9 cellular contexts compared by ENCODE assay signal in genomic region chr2:146927080-146927714, GRCh38.
DNase-seq lines count a peak whose midpoint lies in the region; ATAC-seq, FAIRE-seq and TF ChIP-seq lines count a peak whose summit lies in the region.
"Had no signal": no experiment of that assay in that cellular context is flagged by ENCODE, and none has a peak within 500 bp of the region (broad histone marks: within the 10 kb centered on the region; RNA-seq: fewer than 3 reads in every experiment).

No MANE protein-coding gene starts in this region.

- no peaks in the 10 kb centered on the region for H3K9me3 ChIP-seq in A549
- no peaks in the 10 kb centered on the region for H3K9me3 ChIP-seq in NT2/D1 (ENCODE audit: insufficient read depth, low read length)

- ATAC-seq in A549, result peak; percentile 83 to 89
- ATAC-seq in GM18868 (IDR thresholded peaks at IDR 0.05; ENCODE audit: unreplicated experiment), result peak; percentile 47
- peak; percentile 43 for ATAC-seq in esophagus mucosa
- no peak for ATAC-seq in GM18861 (IDR thresholded peaks at IDR 0.05; ENCODE audit: unreplicated experiment)
- ATAC-seq in HG03457 (IDR thresholded peaks at IDR 0.05; ENCODE audit: unreplicated experiment), result no peak

- TF ChIP-seq CTCF in A549 (IDR thresholded peaks at IDR 0.05), result no peak
- TF ChIP-seq CTCF in nephron (IDR thresholded peaks at IDR 0.05; ENCODE audit: unreplicated experiment in 3 of 3), result peak; percentile 60 to 68 (median 62)

- POLR2A ChIA-PET in A549 (lab: Yijun Ruan, JAX), result interaction anchor here (0.6 kb wide), 1 partner anchor 918 kb away, joined by 5 read pairs; the partner anchor contains the start of gene ACVR2A

- no peak for TF ChIP-seq EP300 in A549 (IDR thresholded peaks at IDR 0.05)

- peak in 1 of 2 experiments; percentile 31; a peak in 3 of 5 replicates for TF ChIP-seq RAD21 in A549 (conservative IDR thresholded peaks at IDR 0.05 in 1 of 2, IDR thresholded peaks at IDR 0.05 in 1 of 2)

- TF ChIP-seq POLR2A in A549 (IDR thresholded peaks at IDR 0.05; ENCODE audit: low read length), result no peak

- no peaks in the 10 kb centered on the region for H3K36me3 ChIP-seq in NT2/D1 (ENCODE audit: insufficient read depth, insufficient read length, low read length)

- no peak overlapping the region for H3K4me2 ChIP-seq in A549

- H3K4me3 Mint-ChIP-seq in nephron, result no peak overlapping the region
- H3K4me3 Mint-ChIP-seq: activated naive CD8-positive, alpha-beta T cell treated with anti-CD3 and anti-CD28 coated beads, Interleukin-2, amount 10 ng/mL, durations not matched to agents 7 days and 5 days had no signal

- no peaks in the 10 kb centered on the region for H3K9me3 Mint-ChIP-seq in nephron

- H3K4me3 ChIP-seq in A549, result no peak overlapping the region
- H3K4me3 ChIP-seq in NT2/D1 (ENCODE audit: insufficient read length, low read depth), result no peak overlapping the region

- DNase-seq in A549 (ENCODE audit: low read depth in 1 of 2, low spot score in 1 of 2) (peak in 1 of 2 experiments; percentile 36), NT2/D1 (ENCODE audit: low read depth, low spot score) (peak; percentile 59), NCI-H187 (lab: John Stamatoyannopoulos, UW) (no peak)
- DNase-seq: activated naive CD8-positive, alpha-beta T cell treated with anti-CD3 and anti-CD28 coated beads, Interleukin-2, amount 10 ng/mL, durations not matched to agents 7 days and 5 days had no signal

- peaks cover 3% of the 10 kb centered on the region for H3K27me3 Mint-ChIP-seq in nephron (ENCODE audit: low read depth)
- H3K27me3 Mint-ChIP-seq: activated naive CD8-positive, alpha-beta T cell treated with anti-CD3 and anti-CD28 coated beads, Interleukin-2, amount 10 ng/mL, durations not matched to agents 7 days and 5 days had no signal

- no peaks in the 10 kb centered on the region for H3K27me3 ChIP-seq in NT2/D1 (ENCODE audit: insufficient read depth, insufficient read length)

- H3K4me1 Mint-ChIP-seq in nephron, result peaks cover 16% of the 10 kb centered on the region
- H3K4me1 Mint-ChIP-seq: activated naive CD8-positive, alpha-beta T cell treated with anti-CD3 and anti-CD28 coated beads, Interleukin-2, amount 10 ng/mL, durations not matched to agents 7 days and 5 days had no signal

- 3% methylated on average over 3 of the region's 3 CpGs for WGBS in A549 (ENCODE audit: missing lambda C conversion rate)

- H3K27ac ChIP-seq in A549, result no peak overlapping the region

- H3K9ac ChIP-seq in NT2/D1 (ENCODE audit: insufficient read length, low read depth), result no peak overlapping the region

- no peak for FAIRE-seq in A549 (lab: Jason Lieb, UNC)

- CTCF ChIA-PET in A549 (lab: Yijun Ruan, JAX), result interaction anchor here (0.8 to 1.5 kb wide), 3 partner anchors 19 to 984 kb away, joined by 3 read pairs; no protein-coding TSS in a partner anchor

- H3K27ac Mint-ChIP-seq in nephron, result peak overlapping the region in 1 of 3 experiments; percentile 45
- H3K27ac Mint-ChIP-seq: activated naive CD8-positive, alpha-beta T cell treated with anti-CD3 and anti-CD28 coated beads, Interleukin-2, amount 10 ng/mL, durations not matched to agents 7 days and 5 days had no signal

- H3K4me1 ChIP-seq in A549 (no peaks in the 10 kb centered on the region), NT2/D1 (ENCODE audit: insufficient read depth, insufficient read length) (no peaks in the 10 kb centered on the region)

- no peaks in the 10 kb centered on the region for H3K36me3 Mint-ChIP-seq in nephron (ENCODE audit: low read depth)
- H3K36me3 Mint-ChIP-seq: activated naive CD8-positive, alpha-beta T cell treated with anti-CD3 and anti-CD28 coated beads, Interleukin-2, amount 10 ng/mL, durations not matched to agents 7 days and 5 days had no signal

TF ChIP-seq in A549, 52 proteins besides CTCF, POLR2A, EP300 and RAD21:
- TF ChIP-seq MYC (IDR thresholded peaks at IDR 0.05; ENCODE audit: borderline replicate concordance, low read length) (no peak), SMC3 (IDR thresholded peaks at IDR 0.05) (0 out of 3 replicates have a peak, but pooled peaks have one; percentile 5)
TF ChIP-seq in A549: peak in this region for 1.

Comparison
In these comparisons a context has a peak if more than half of its experiments do, and no peak if none do; other contexts are left out.
1. ATAC-seq: peak in A549 (2 of 2), GM18868 (single experiment) and esophagus mucosa (single experiment); none in GM18861 (single experiment) and HG03457 (single experiment).